Comparison of ENCODE assay signal across 21 cellular contexts in the genomic region with DNA sequence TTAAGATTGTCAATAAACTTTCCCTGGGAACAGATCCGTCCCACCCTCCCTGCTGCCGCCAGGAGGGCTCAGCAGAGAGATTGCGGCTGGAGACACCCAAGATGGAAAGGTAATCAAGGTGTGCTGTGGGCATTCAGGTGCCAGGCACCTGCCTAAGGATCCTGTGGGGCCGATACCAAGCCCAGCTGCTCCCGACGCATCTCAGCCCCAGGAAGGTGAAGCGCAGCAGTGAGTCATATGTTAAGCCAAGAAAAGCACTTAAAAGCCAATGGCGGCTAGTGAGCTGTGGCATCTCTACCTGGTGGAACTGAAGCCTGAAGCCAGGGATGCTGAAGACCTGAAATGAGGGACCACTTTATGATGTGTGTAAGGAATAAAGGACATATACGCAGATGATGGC. TPM values are rescaled to one million over a fixed set of nuclear protein-coding genes. Genes with fewer than 3 reads are reported as not detected.
DNase-seq lines count a peak whose midpoint lies in the region; ATAC-seq and TF ChIP-seq lines count a peak whose summit lies in the region.
"Had no signal": no experiment of that assay in that cellular context is flagged by ENCODE, and none has a peak within 500 bp of the region (broad histone marks: within the 10 kb centered on the region; RNA-seq: fewer than 3 reads in every experiment).

No MANE protein-coding gene starts in this region.

- no peaks in the 10 kb centered on the region for H3K36me3 ChIP-seq in BLaER1
- H3K36me3 ChIP-seq in mammary epithelial cell (ENCODE audit: insufficient read depth, low read length): no peaks in the 10 kb centered on the region
- H3K36me3 ChIP-seq: right lobe of liver had no signal

- H3K9me3 ChIP-seq in BLaER1 (no peaks in the 10 kb centered on the region), mammary epithelial cell (replicated peaks; ENCODE audit: insufficient read depth, low read length) (no peaks in the 10 kb centered on the region)
- H3K9me3 ChIP-seq: right lobe of liver had no signal

- no peak overlapping the region for H3K9ac ChIP-seq in BLaER1
- H3K9ac ChIP-seq in mammary epithelial cell (ENCODE audit: insufficient read depth, low read length): no peak overlapping the region

- H2AFZ ChIP-seq in mammary epithelial cell (ENCODE audit: low read depth, low read length): no peak overlapping the region

- DNase-seq in M059J (ENCODE audit: low read depth) (peak; percentile 28), mammary epithelial cell (peak; percentile 39), NCI-H748 treated with DMSO at 0.1 percent for 48 hours (lab: John Stamatoyannopoulos, UW) (no peak), SW 1271 (lab: John Stamatoyannopoulos, UW) (no peak)
- no peak for DNase-seq in activated naive CD8-positive, alpha-beta T cell treated with anti-CD3 and anti-CD28 coated beads, Interleukin-2, amount 50 U/mL, for 24 hours
- DNase-seq: activated CD4-positive, alpha-beta T cell treated with anti-CD3 and anti-CD28 coated beads, Interleukin-2, amount 50 U/mL, for 1 hour; anterior cingulate cortex; DMS 273 treated with DMSO at 0.1 percent for 48 hours; Karpas-422; left ventricle myocardium superior; natural killer cell; NCI-H2029 treated with DMSO at 0.1 percent for 48 hours; T1000 had no signal

- H3K27ac ChIP-seq in BLaER1 (peak overlapping the region; percentile 71; the same call in 1 of the 2 replicates), mammary epithelial cell (ENCODE audit: insufficient read depth, low read depth, low read length) (no peak overlapping the region)

- ATAC-seq in HG02840 (IDR thresholded peaks at IDR 0.05; ENCODE audit: low FRiP score, unreplicated experiment): no peak
- ATAC-seq in activated naive CD8-positive, alpha-beta T cell treated with anti-CD3 and anti-CD28 coated beads, Interleukin-2, amount 50 U/mL, for 24 hours: no peak
- ATAC-seq: natural killer cell had no signal

- H3K4me1 Mint-ChIP-seq in nephron: peaks cover 13% of the 10 kb centered on the region
- H3K4me1 Mint-ChIP-seq in activated naive CD8-positive, alpha-beta T cell treated with anti-CD3 and anti-CD28 coated beads, Interleukin-2, amount 50 U/mL, for 24 hours: peaks cover 6% of the 10 kb centered on the region

- no peak overlapping the region for H3K4me3 Mint-ChIP-seq in nephron
- H3K4me3 Mint-ChIP-seq in activated naive CD8-positive, alpha-beta T cell treated with anti-CD3 and anti-CD28 coated beads, Interleukin-2, amount 50 U/mL, for 24 hours: no peak overlapping the region
- H3K4me3 Mint-ChIP-seq: natural killer cell; stimulated activated naive CD8-positive, alpha-beta T cell treated with anti-CD3 and anti-CD28 coated beads, Interleukin-15, Interleukin-2, amounts not matched to agents 100 ng/mL and 50 ng/mL, for 24 hours had no signal

- H3K4me3 ChIP-seq in BLaER1 (no peak overlapping the region), mammary epithelial cell (replicated peaks in 1 of 3; ENCODE audit: insufficient read depth in 1 of 3, low read depth in 2 of 3, low read length in 3 of 3) (no peak overlapping the region)
- H3K4me3 ChIP-seq: right lobe of liver had no signal

- H3K79me2 ChIP-seq in mammary epithelial cell (ENCODE audit: insufficient read depth, low read length): no peaks in the 10 kb centered on the region

- intact Hi-C loops in mammary epithelial cell (cut with micrococcal nuclease): no loop called here

- peak overlapping the region; percentile 99 for H3K4me2 ChIP-seq in BLaER1
- no peak overlapping the region for H3K4me2 ChIP-seq in mammary epithelial cell (ENCODE audit: insufficient read depth, low read depth, low read length)

- WGBS in mammary epithelial cell (ENCODE audit: low coverage, missing lambda C conversion rate): 98% methylated on average over 9 of the region's 9 CpGs

- TF ChIP-seq CTCF in mammary epithelial cell (conservative IDR thresholded peaks at IDR 0.05 in 1 of 2, IDR thresholded peaks at IDR 0.05 in 1 of 2; ENCODE audit: extremely low read depth in 1 of 2, insufficient read depth in 1 of 2, low read depth in 1 of 2, low read length in 2 of 2) (no peak), nephron (IDR thresholded peaks at IDR 0.05; ENCODE audit: unreplicated experiment in 3 of 3) (no peak)

- H3K36me3 Mint-ChIP-seq in nephron (ENCODE audit: low read depth): peaks cover 18% of the 10 kb centered on the region
- H3K36me3 Mint-ChIP-seq in activated naive CD8-positive, alpha-beta T cell treated with anti-CD3 and anti-CD28 coated beads, Interleukin-2, amount 50 U/mL, for 24 hours (ENCODE audit: low read depth): no peaks in the 10 kb centered on the region
- H3K36me3 Mint-ChIP-seq: natural killer cell had no signal

- dilution Hi-C loops in mammary epithelial cell (cut with HindIII; ENCODE audit: low sequenced_read_pairs): no loop called here

- peaks cover 34% of the 10 kb centered on the region for H3K27me3 ChIP-seq in BLaER1
- no peaks in the 10 kb centered on the region for H3K27me3 ChIP-seq in mammary epithelial cell (ENCODE audit: insufficient read depth, low read length)
- H3K27me3 ChIP-seq: right lobe of liver had no signal

- CTCF ChIA-PET in mammary epithelial cell (lab: Charles Lee; ENCODE audit: low non-redundant PET): no interaction called here

- peaks cover 9% of the 10 kb centered on the region for H3K27me3 Mint-ChIP-seq in nephron (ENCODE audit: low read depth)
- H3K27me3 Mint-ChIP-seq in activated naive CD8-positive, alpha-beta T cell treated with anti-CD3 and anti-CD28 coated beads, Interleukin-2, amount 50 U/mL, for 24 hours: peaks cover 5% of the 10 kb centered on the region

- H4K20me1 ChIP-seq in BLaER1 (no peaks in the 10 kb centered on the region; the same call in 1 of the 2 replicates), mammary epithelial cell (ENCODE audit: insufficient read depth, low read length) (no peaks in the 10 kb centered on the region)

- no peaks in the 10 kb centered on the region for H3K9me3 Mint-ChIP-seq in nephron
- H3K9me3 Mint-ChIP-seq in activated naive CD8-positive, alpha-beta T cell treated with anti-CD3 and anti-CD28 coated beads, Interleukin-2, amount 50 U/mL, for 24 hours: no peaks in the 10 kb centered on the region
- H3K9me3 Mint-ChIP-seq: natural killer cell; stimulated activated naive CD8-positive, alpha-beta T cell treated with anti-CD3 and anti-CD28 coated beads, Interleukin-15, Interleukin-2, amounts not matched to agents 100 ng/mL and 50 ng/mL, for 24 hours had no signal

- no TSS peak for BruUV-seq in mammary epithelial cell (replicated peaks; lab: Mats Ljungman, UMichigan)

- in situ Hi-C loops in mammary epithelial cell (cut with MboI; ENCODE audit: low sequenced_read_pairs in 2 of 2): no loop called here

- peaks cover 81% of the 10 kb centered on the region for H3K4me1 ChIP-seq in BLaER1
- H3K4me1 ChIP-seq in mammary epithelial cell (ENCODE audit: insufficient read depth, low read length): peaks cover 11% of the 10 kb centered on the region

- peak overlapping the region; percentile 32 to 85 (median 56) for H3K27ac Mint-ChIP-seq in nephron
- H3K27ac Mint-ChIP-seq in activated naive CD8-positive, alpha-beta T cell treated with anti-CD3 and anti-CD28 coated beads, Interleukin-2, amount 50 U/mL, for 24 hours: no peak overlapping the region
- H3K27ac Mint-ChIP-seq: natural killer cell; stimulated activated naive CD8-positive, alpha-beta T cell treated with anti-CD3 and anti-CD28 coated beads, Interleukin-15, Interleukin-2, amounts not matched to agents 100 ng/mL and 50 ng/mL, for 24 hours had no signal

RNA-seq across cellular contexts. Expression of a gene that starts 6.1 kb away (rescaled TPM):
- total RNA-seq in M059J (2014; rRNA removed; shearing (Covaris generic)): 0.05 TPM in 1 of 2 replicates, not detected in the other
- total RNA-seq in mammary epithelial cell: 10 to 100 TPM in 1 of 2 donors, not detected in 1; 19.5 TPM
- polyA plus RNA-seq in mammary epithelial cell: not detected
- polyA minus RNA-seq in mammary epithelial cell: not detected
- total RNA-seq: dermis microvascular lymphatic vessel endothelial cell, H4 had no signal
- polyA plus RNA-seq: fibroblast of lung had no signal

RNA-seq across cellular contexts. Expression of a gene that starts 36.2 kb away (rescaled TPM):
- total RNA-seq in M059J (2014; rRNA removed; shearing (Covaris generic)): not detected in 2 replicates
- total RNA-seq in mammary epithelial cell: not detected
- polyA plus RNA-seq in mammary epithelial cell: not detected
- not detected for polyA minus RNA-seq in mammary epithelial cell
- total RNA-seq: dermis microvascular lymphatic vessel endothelial cell, H4, left ventricle myocardium superior, natural killer cell, right lobe of liver had no signal

Comparison
In these comparisons a context has a peak if more than half of its experiments do, and no peak if none do; other contexts are left out.
1. DNase-seq: peak in M059J (single experiment) and mammary epithelial cell (single experiment); none in activated naive CD8-positive, alpha-beta T cell treated with anti-CD3 and anti-CD28 coated beads, Interleukin-2, amount 50 U/mL, for 24 hours (single experiment), NCI-H748 treated with DMSO at 0.1 percent for 48 hours (single experiment) and SW 1271 (0 of 2).